1 cellular context compared by ENCODE assay signal in genomic region chr9:122526602-122527001, GRCh38.
TF ChIP-seq lines count a peak whose summit lies in the region.

No MANE protein-coding gene starts in this region.

TF ChIP-seq in GM12891, 5 proteins besides CTCF, POLR2A, EP300 and RAD21:
- TF ChIP-seq POLR2AphosphoS5 (IDR thresholded peaks at IDR 0.05; ENCODE audit: low read depth, low read length) = no peak
- no peak for TF ChIP-seq POU2F2 (IDR thresholded peaks at IDR 0.05; ENCODE audit: low read depth, low read length)
- no peak for TF ChIP-seq TAF1 (IDR thresholded peaks at IDR 0.05; ENCODE audit: low read depth, low read length)
- TF ChIP-seq SPI1 (IDR thresholded peaks at IDR 0.05; ENCODE audit: low read depth, low read length) = no peak
- TF ChIP-seq PAX5 (IDR thresholded peaks at IDR 0.05; ENCODE audit: insufficient read depth, low read length, severe bottlenecking) = no peak
TF ChIP-seq in GM12891: peak in this region for 0.
